ENCODE assay signal across 10 cellular contexts in genomic region chr12:132446535-132447326, GRCh38. TPM values are rescaled to one million over a fixed set of nuclear protein-coding genes. Genes with fewer than 3 reads are reported as not detected.
DNase-seq lines count a peak whose midpoint lies in the region; ATAC-seq and TF ChIP-seq lines count a peak whose summit lies in the region.
"Had no signal": no experiment of that assay in that cellular context is flagged by ENCODE, and none has a peak within 500 bp of the region (broad histone marks: within the 10 kb centered on the region; RNA-seq: fewer than 3 reads in every experiment).

No MANE protein-coding gene starts in this region.

- TF ChIP-seq POLR2A in stomach (IDR thresholded peaks at IDR 0.05), result no peak

- H3K9ac ChIP-seq in iPS-15b (ENCODE audit: low read depth, low read length), result no peak overlapping the region

- peak overlapping the region in 4 of 5 donors; percentile 3 to 80 (median 69) for H3K27ac ChIP-seq in stomach

- no peaks in the 10 kb centered on the region for H3K9me3 Mint-ChIP-seq in activated T-cell treated with anti-CD3 and anti-CD28 coated beads, Interleukin-2, amount 50 U/mL, for 72 hours
- no peaks in the 10 kb centered on the region for H3K9me3 Mint-ChIP-seq in activated B cell treated with CpG ODN at 0.5 μM for 24 hours

- no peak for TF ChIP-seq CTCF in activated B cell treated with CpG ODN at 0.5 μM for 24 hours (IDR thresholded peaks at IDR 0.05)
- no peak for TF ChIP-seq CTCF in stomach (IDR thresholded peaks at IDR 0.05)

- no peak for ATAC-seq in activated T-cell treated with anti-CD3 and anti-CD28 coated beads, Interleukin-2, amount 50 U/mL, for 72 hours (replicated peaks in 1 of 2)
- ATAC-seq in activated B cell treated with CpG ODN at 0.5 μM for 24 hours (ENCODE audit: low read depth) (no peak), HG03045 (IDR thresholded peaks at IDR 0.05; ENCODE audit: unreplicated experiment) (no peak), HG03139 (IDR thresholded peaks at IDR 0.05; ENCODE audit: unreplicated experiment) (no peak), HG03378 (IDR thresholded peaks at IDR 0.05; ENCODE audit: unreplicated experiment) (no peak)

- 82 to 88% (median 87%) methylated on average over 13 of the region's 13 CpGs for WGBS in stomach, 5 donors

- peaks cover 26% of the 10 kb centered on the region for H3K27me3 ChIP-seq in iPS-15b (ENCODE audit: control insufficient read depth, insufficient read depth, low read length)
- peaks cover 0 to 66% (median 19%) of the 10 kb centered on the region in 3 donors for H3K27me3 ChIP-seq in stomach

- H3K27me3 Mint-ChIP-seq in activated T-cell treated with anti-CD3 and anti-CD28 coated beads, Interleukin-2, amount 50 U/mL, for 72 hours (ENCODE audit: low read depth), result no peaks in the 10 kb centered on the region
- no peaks in the 10 kb centered on the region for H3K27me3 Mint-ChIP-seq in activated B cell treated with CpG ODN at 0.5 μM for 24 hours

- H3K4me1 Mint-ChIP-seq in activated T-cell treated with anti-CD3 and anti-CD28 coated beads, Interleukin-2, amount 50 U/mL, for 72 hours (ENCODE audit: low read depth), result peaks cover 47% of the 10 kb centered on the region
- peaks cover 68% of the 10 kb centered on the region for H3K4me1 Mint-ChIP-seq in activated B cell treated with CpG ODN at 0.5 μM for 24 hours

- no peak for DNase-seq in activated T-cell treated with anti-CD3 and anti-CD28 coated beads, Interleukin-2, amount 50 U/mL, for 72 hours
- no peak for DNase-seq in activated T-cell treated with anti-CD3 and anti-CD28 coated beads, Interleukin-2, amount 50 U/mL, for 48 hours
- DNase-seq in activated B cell treated with CpG ODN at 0.5 μM for 24 hours, result no peak
- no peak for DNase-seq in stomach
- DNase-seq: RPMI8226, sigmoid colon had no signal

- H3K36me3 ChIP-seq in iPS-15b (ENCODE audit: control insufficient read depth, insufficient read depth, low read length), result no peaks in the 10 kb centered on the region
- H3K36me3 ChIP-seq in stomach, result no peaks in the 10 kb centered on the region
- H3K36me3 ChIP-seq: sigmoid colon had no signal

- H3K4me1 ChIP-seq in iPS-15b (ENCODE audit: control insufficient read depth, insufficient read depth, low read length), result no peaks in the 10 kb centered on the region
- peaks cover 0 to 17% (median 8%) of the 10 kb centered on the region in 4 donors for H3K4me1 ChIP-seq in stomach
- H3K4me1 ChIP-seq: sigmoid colon had no signal

- TF ChIP-seq EP300 in stomach (IDR thresholded peaks at IDR 0.05), result no peak

- POLR2A ChIA-PET in activated B cell treated with CpG ODN at 0.5 μM for 24 hours (lab: Charles Lee), result interaction anchor here (1.6 kb wide), 1 partner anchor 23 kb away, joined by 5 read pairs; no protein-coding TSS in a partner anchor

- H3K4me3 ChIP-seq in iPS-15b (ENCODE audit: low read depth, low read length) (peak overlapping the region; percentile 4), stomach (peak overlapping the region in 3 of 4 donors; percentile 32 to 36 (median 35))

- H3K9me3 ChIP-seq in iPS-15b (ENCODE audit: control insufficient read depth, insufficient read depth, low read length) (no peaks in the 10 kb centered on the region), stomach (no peaks in the 10 kb centered on the region)
- H3K9me3 ChIP-seq: sigmoid colon had no signal

- CTCF ChIA-PET in activated B cell treated with CpG ODN at 0.5 μM for 24 hours (lab: Charles Lee), result interaction anchor here (1.1 kb wide), 1 partner anchor 16 kb away, joined by 3 read pairs; no protein-coding TSS in a partner anchor

- intact Hi-C loops in activated B cell treated with CpG ODN at 0.5 μM for 24 hours (cut with micrococcal nuclease) (loop anchor here (10.0 kb wide), 1 partner anchor 372 kb away; no protein-coding TSS in a partner anchor), stomach (cut with DNase I; ENCODE audit: low total_unique reads) (no loop called here)

- H3K4me3 Mint-ChIP-seq in activated T-cell treated with anti-CD3 and anti-CD28 coated beads, Interleukin-2, amount 50 U/mL, for 72 hours, result peak overlapping the region; percentile 98 to 99
- H3K4me3 Mint-ChIP-seq in activated B cell treated with CpG ODN at 0.5 μM for 24 hours, result peak overlapping the region; percentile 66

- H3K36me3 Mint-ChIP-seq in activated T-cell treated with anti-CD3 and anti-CD28 coated beads, Interleukin-2, amount 50 U/mL, for 72 hours (ENCODE audit: insufficient read depth in 2 of 2), result peaks cover 0 to 3% of the 10 kb centered on the region in 2 donors
- no peaks in the 10 kb centered on the region for H3K36me3 Mint-ChIP-seq in activated B cell treated with CpG ODN at 0.5 μM for 24 hours (ENCODE audit: low read depth)

- H3K27ac Mint-ChIP-seq in activated T-cell treated with anti-CD3 and anti-CD28 coated beads, Interleukin-2, amount 50 U/mL, for 72 hours, result peak overlapping the region; percentile 100
- H3K27ac Mint-ChIP-seq in activated B cell treated with CpG ODN at 0.5 μM for 24 hours, result peak overlapping the region; percentile 98

RNA-seq across cellular contexts. Expression of gene FBRSL1, which starts 43.2 kb away (rescaled TPM):
- 10 to 100 TPM; 37.0 to 42.7 TPM for total RNA-seq in activated T-cell treated with anti-CD3 and anti-CD28 coated beads, Interleukin-2, amount 50 U/mL, for 72 hours
- total RNA-seq in activated B cell treated with CpG ODN at 0.5 μM for 24 hours (50.3 and 58.7 TPM in 2 replicates), stomach (100 to 1,000 TPM in 1 of 5 donors, 10 to 100 TPM in 2, 1 to 10 TPM in 2; 5.3 to 110 (median 51.1) TPM)
- 10 to 100 TPM; 13.3 to 17.6 (median 13.7) TPM for polyA plus RNA-seq in stomach
